8 cellular contexts compared by ENCODE assay signal in the genomic region with DNA sequence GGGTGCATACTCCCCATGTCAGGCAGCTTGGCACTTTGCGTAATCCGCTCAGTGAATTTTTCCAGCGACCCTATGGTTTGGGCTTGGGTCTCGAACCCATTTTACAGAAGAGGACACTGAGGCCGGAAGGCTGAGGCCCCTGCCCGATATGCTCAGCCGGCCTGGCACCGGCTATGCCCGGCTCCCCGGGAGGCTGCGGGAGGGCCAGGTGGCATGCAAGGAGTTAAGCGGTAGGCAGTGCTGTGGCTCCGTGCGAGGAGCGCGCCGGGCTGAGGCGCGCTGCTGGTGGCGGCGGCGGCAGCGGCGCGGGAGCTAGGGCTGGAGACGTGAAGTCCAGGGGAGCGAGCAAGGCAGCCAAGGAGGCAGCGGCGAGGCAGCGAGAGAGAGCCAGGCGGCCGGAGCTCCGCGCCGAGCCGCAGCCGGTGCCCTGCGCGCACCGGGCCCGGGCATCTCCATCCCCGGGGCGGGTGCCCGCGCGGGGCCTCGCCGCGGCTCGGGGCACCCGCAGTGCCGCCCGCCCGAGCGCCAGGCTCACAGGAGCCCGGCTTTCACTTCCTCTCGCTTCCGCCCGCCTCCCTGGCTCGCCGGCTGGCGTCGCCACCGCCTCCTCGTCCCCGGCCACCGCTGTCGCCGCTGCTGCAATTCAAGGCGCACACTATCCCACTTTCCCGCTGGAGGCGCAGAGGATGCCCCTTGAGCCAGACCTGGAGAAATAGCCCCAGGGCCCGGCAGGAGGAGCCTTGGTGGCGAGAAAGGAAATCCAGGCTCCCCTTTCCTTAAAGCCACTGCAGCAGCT. TPM values are rescaled to one million over a fixed set of nuclear protein-coding genes. Genes with fewer than 3 reads are reported as not detected.
DNase-seq lines count a peak whose midpoint lies in the region; ATAC-seq and TF ChIP-seq lines count a peak whose summit lies in the region.

A gene (plus strand): TSS at position 272 of the 796 bp plus-strand sequence. CDS start 66,545 bp downstream, outside the sequence.

- H3K4me3 ChIP-seq in mammary epithelial cell (replicated peaks in 1 of 3; ENCODE audit: insufficient read depth in 1 of 3, low read depth in 2 of 3, low read length in 3 of 3) (peak within 1 kb of the TSS in 2 of 3 experiments; percentile 36 to 48), skeletal muscle tissue (ENCODE audit: low read length in 3 of 3) (peak within 1 kb of the TSS; percentile 41 to 48 (median 46))

- no peaks in the 10 kb centered on the region for H3K9me3 ChIP-seq in mammary epithelial cell (replicated peaks; ENCODE audit: insufficient read depth, low read length)
- no peaks in the 10 kb centered on the region for H3K9me3 ChIP-seq in skeletal muscle tissue (ENCODE audit: control insufficient read depth in 3 of 3, low read length in 3 of 3)

- H3K36me3 ChIP-seq in mammary epithelial cell (ENCODE audit: insufficient read depth, low read length), result no peaks in the 10 kb centered on the region
- no peaks in the 10 kb centered on the region for H3K36me3 ChIP-seq in skeletal muscle tissue (ENCODE audit: control insufficient read depth in 3 of 3, insufficient read depth in 3 of 3, low read length in 3 of 3)

- peak within 1 kb of the TSS; percentile 57 for H2AFZ ChIP-seq in mammary epithelial cell (ENCODE audit: low read depth, low read length)

- no peak within 1 kb of the TSS for H3K9ac ChIP-seq in mammary epithelial cell (ENCODE audit: insufficient read depth, low read length)
- H3K9ac ChIP-seq in skeletal muscle tissue (ENCODE audit: low read depth in 1 of 3, low read length in 3 of 3), result peak within 1 kb of the TSS in 1 of 3 donors; percentile 16

- H3K27ac ChIP-seq in mammary epithelial cell (ENCODE audit: insufficient read depth, low read depth, low read length) (no peak within 1 kb of the TSS), skeletal muscle tissue (ENCODE audit: low read depth, low read length) (no peak within 1 kb of the TSS)

- peaks cover 4% of the 10 kb centered on the region for H3K4me1 ChIP-seq in mammary epithelial cell (ENCODE audit: insufficient read depth, low read length)
- H3K4me1 ChIP-seq in skeletal muscle tissue (ENCODE audit: control insufficient read depth in 3 of 3, insufficient read depth in 3 of 3, low read length in 3 of 3), result peaks cover 8 to 10% (median 9%) of the 10 kb centered on the region in 3 donors

- H4K20me1 ChIP-seq in mammary epithelial cell (ENCODE audit: insufficient read depth, low read length), result no peaks in the 10 kb centered on the region

- WGBS in mammary epithelial cell (ENCODE audit: low coverage, missing lambda C conversion rate), result 15% methylated on average over 16 of the region's 74 CpGs

- in situ Hi-C loops in mammary epithelial cell (cut with MboI; ENCODE audit: low sequenced_read_pairs in 2 of 2), result no loop called here

- no peak for TF ChIP-seq CTCF in mammary epithelial cell (conservative IDR thresholded peaks at IDR 0.05 in 1 of 2, IDR thresholded peaks at IDR 0.05 in 1 of 2; ENCODE audit: extremely low read depth in 1 of 2, insufficient read depth in 1 of 2, low read depth in 1 of 2, low read length in 2 of 2)

- H3K27me3 ChIP-seq in mammary epithelial cell (ENCODE audit: insufficient read depth, low read length) (peaks cover 2% of the 10 kb centered on the region), skeletal muscle tissue (ENCODE audit: control insufficient read depth in 3 of 3, insufficient read depth in 3 of 3, low read length in 3 of 3) (peaks cover 47 to 54% (median 54%) of the 10 kb centered on the region in 3 donors)

- ATAC-seq in HG02970 (IDR thresholded peaks at IDR 0.05; ENCODE audit: low FRiP score, unreplicated experiment), result no peak
- ATAC-seq in GM21723 (IDR thresholded peaks at IDR 0.05; ENCODE audit: unreplicated experiment), result no peak

- H3K4me2 ChIP-seq in mammary epithelial cell (ENCODE audit: insufficient read depth, low read depth, low read length), result peak within 1 kb of the TSS; percentile 85

- CTCF ChIA-PET in mammary epithelial cell (lab: Charles Lee; ENCODE audit: low non-redundant PET), result no interaction called here

- dilution Hi-C loops in mammary epithelial cell (cut with HindIII; ENCODE audit: low sequenced_read_pairs), result loop anchor here (5.0 kb wide), 1 partner anchor 37 kb away; no protein-coding TSS in a partner anchor

- BruUV-seq in mammary epithelial cell (replicated peaks; lab: Mats Ljungman, UMichigan), result no TSS peak

- no peaks in the 10 kb centered on the region for H3K79me2 ChIP-seq in mammary epithelial cell (ENCODE audit: insufficient read depth, low read length)

- intact Hi-C loops in mammary epithelial cell (cut with micrococcal nuclease), result no loop called here

- DNase-seq in DMS53 (lab: John Stamatoyannopoulos, UW) (peak; percentile 44), DMS53 treated with DMSO at 0.1 percent for 48 hours (lab: John Stamatoyannopoulos, UW; ENCODE audit: unreplicated experiment) (no peak), NCI-H510A (lab: John Stamatoyannopoulos, UW) (peak; percentile 26), mammary epithelial cell (peak; percentile 18), iris pigment epithelial cell (ENCODE audit: low read depth) (peak; percentile 10)

RNA-seq across cellular contexts. Expression of the gene that starts here (rescaled TPM):
- total RNA-seq in mammary epithelial cell (under 1 TPM; 0.33 to 0.38 TPM), skeletal muscle tissue (5.7 TPM)
- not detected for polyA plus RNA-seq in mammary epithelial cell
- polyA minus RNA-seq in mammary epithelial cell, result not detected

Comparison
In these comparisons a context has a peak if more than half of its experiments do, and no peak if none do; other contexts are left out.
1. Peak in DNase-seq, H3K4me3 ChIP-seq and H3K4me2 ChIP-seq in mammary epithelial cell; RNA of the gene not detected or under 1 TPM.